Comparison of ENCODE assay signal across 1 cellular context in genomic region chr16:57471852-57472664, GRCh38.
TF ChIP-seq lines count a peak whose summit lies in the region.

No MANE protein-coding gene starts in this region.

TF ChIP-seq in HepG2, 621 proteins besides CTCF, POLR2A, EP300 and RAD21 (continued from another document):
- TF ChIP-seq ZNF646 (CRISPR knock-in tag; IDR thresholded peaks at IDR 0.05) = no peak
- TF ChIP-seq ARHGAP35 (CRISPR knock-in tag; IDR thresholded peaks at IDR 0.05; ENCODE audit: borderline replicate concordance) = no peak
- TF ChIP-seq TGIF2 (CRISPR knock-in tag; IDR thresholded peaks at IDR 0.05) = 0 out of 2 replicates have a peak, but pooled peaks have one; percentile 55
- TF ChIP-seq ZNF619 (CRISPR knock-in tag; IDR thresholded peaks at IDR 0.05) = peak; percentile 87; the same call in 1 of the 2 replicates
- peak; percentile 30; the same call in 1 of the 2 replicates for TF ChIP-seq ZNF691 (CRISPR knock-in tag; IDR thresholded peaks at IDR 0.05; ENCODE audit: borderline replicate concordance, low read depth)
- no peak for TF ChIP-seq RORA (CRISPR knock-in tag; IDR thresholded peaks at IDR 0.05)
- no peak; the same call in 1 of the 2 replicates for TF ChIP-seq YEATS2 (CRISPR knock-in tag; IDR thresholded peaks at IDR 0.05; ENCODE audit: borderline replicate concordance)
- 0 out of 2 replicates have a peak, but pooled peaks have one; percentile 31 for TF ChIP-seq BRCA1 (CRISPR knock-in tag; IDR thresholded peaks at IDR 0.05)
- TF ChIP-seq WIZ (CRISPR knock-in tag; IDR thresholded peaks at IDR 0.05) = 0 out of 2 replicates have a peak, but pooled peaks have one; percentile 33
- no peak for TF ChIP-seq TBL1XR1 (IDR thresholded peaks at IDR 0.05; ENCODE audit: borderline replicate concordance, low read length, partially characterized antibody)
- TF ChIP-seq PATZ1 (CRISPR knock-in tag; IDR thresholded peaks at IDR 0.05) = peak; percentile 93
- peak; percentile 87 for TF ChIP-seq KDM2A (CRISPR knock-in tag; IDR thresholded peaks at IDR 0.05; ENCODE audit: borderline replicate concordance, low read depth)
- TF ChIP-seq SNAPC2 (CRISPR knock-in tag; IDR thresholded peaks at IDR 0.05) = no peak
